8 cellular contexts compared by ENCODE assay signal in the genomic region with DNA sequence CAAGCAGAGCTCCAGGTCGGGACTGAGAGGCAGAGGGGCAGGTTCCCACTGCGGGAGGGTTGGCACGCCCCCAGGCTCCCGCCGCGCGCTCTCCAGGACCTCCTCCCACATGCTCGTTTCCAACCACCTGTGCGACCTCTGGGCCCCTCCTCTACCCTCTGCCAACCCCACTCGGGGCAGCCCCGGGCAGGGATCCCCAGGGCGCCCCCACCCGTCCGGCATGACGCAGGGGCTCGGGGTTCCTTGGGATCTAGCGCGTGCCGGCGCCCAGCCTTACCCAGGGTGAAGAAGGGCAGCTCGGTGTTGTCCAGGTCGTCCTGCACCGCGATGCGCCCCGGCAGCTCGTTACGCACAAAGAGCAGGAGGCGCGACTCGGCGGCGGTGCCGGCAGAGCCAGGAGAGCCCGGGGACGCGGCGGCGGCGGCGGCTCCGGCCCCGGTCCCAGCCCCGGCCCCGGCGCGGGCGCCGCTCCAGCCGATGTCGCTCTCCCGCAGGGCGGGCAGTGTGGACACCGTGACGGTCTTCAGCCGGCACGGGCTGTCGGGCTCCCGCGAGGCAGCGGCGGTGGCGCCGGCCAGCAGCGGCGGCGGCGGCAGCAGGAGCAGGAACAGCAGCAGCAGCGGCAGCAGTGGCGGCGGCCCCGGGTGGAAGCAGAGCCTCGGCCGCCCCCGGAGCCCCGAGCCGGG. TPM values are rescaled to one million over a fixed set of nuclear protein-coding genes. Genes with fewer than 3 reads are reported as not detected.
DNase-seq lines count a peak whose midpoint lies in the region; ATAC-seq and TF ChIP-seq lines count a peak whose summit lies in the region.

No MANE protein-coding gene starts in this region.

- no peak for ATAC-seq in HG03175 (IDR thresholded peaks at IDR 0.05; ENCODE audit: unreplicated experiment)
- ATAC-seq in naive thymus-derived CD8-positive, alpha-beta T cell, result no peak

- POLR2A ChIA-PET in naive thymus-derived CD8-positive, alpha-beta T cell (lab: Charles Lee), result no interaction called here

- DNase-seq in GM12865 (ENCODE audit: low read depth) (peak; percentile 3), NCI-H774 (lab: John Stamatoyannopoulos, UW) (peak; percentile 23), head of caudate nucleus (peak in 39 of 42 donors; percentile 29 to 82 (median 60)), posterior cingulate gyrus (peak; percentile 30 to 91 (median 48)), HCEC 1CT (no peak), T-helper 1 cell (no peak)
- DNase-seq in naive thymus-derived CD8-positive, alpha-beta T cell, result no peak

- peaks cover 0 to 3% (median 1%) of the 10 kb centered on the region in 4 donors for H3K4me1 Mint-ChIP-seq in naive thymus-derived CD8-positive, alpha-beta T cell

- no peak overlapping the region for H3K4me3 ChIP-seq in GM12865 (ENCODE audit: low read depth, low read length)

- H3K27me3 Mint-ChIP-seq in naive thymus-derived CD8-positive, alpha-beta T cell, result peaks cover 13 to 47% (median 37%) of the 10 kb centered on the region in 5 donors

- intact Hi-C loops in head of caudate nucleus (cut with DNase I), result loop anchor here (5.0 to 10.0 kb wide), 2 partner anchors 50 to 337 kb away; no protein-coding TSS in a partner anchor
- intact Hi-C loops in posterior cingulate gyrus (cut with DNase I), result loop anchor here (2.0 to 5.0 kb wide), 2 partner anchors 50 to 73 kb away; no protein-coding TSS in a partner anchor

- H3K9me3 Mint-ChIP-seq in naive thymus-derived CD8-positive, alpha-beta T cell, result peaks cover 0 to 10% (median 0%) of the 10 kb centered on the region in 9 donors

- no peak for TF ChIP-seq CTCF in GM12865 (IDR thresholded peaks at IDR 0.05; ENCODE audit: insufficient read depth, low read depth, low read length, missing control alignments)

- H3K36me3 Mint-ChIP-seq in naive thymus-derived CD8-positive, alpha-beta T cell, result no peaks in the 10 kb centered on the region

- H3K27ac Mint-ChIP-seq in naive thymus-derived CD8-positive, alpha-beta T cell, result no peak overlapping the region

- H3K4me3 Mint-ChIP-seq in naive thymus-derived CD8-positive, alpha-beta T cell, result no peak overlapping the region

RNA-seq across cellular contexts. Expression of a gene that starts 0.5 kb away (rescaled TPM):
- total RNA-seq in naive thymus-derived CD8-positive, alpha-beta T cell, result 1 to 10 TPM; 2.9 to 3.6 TPM
- polyA plus RNA-seq in naive thymus-derived CD8-positive, alpha-beta T cell, result 1 to 10 TPM; 1.2 to 3.8 (median 3.2) TPM

Comparison
In these comparisons a context has a peak if more than half of its experiments do, and no peak if none do; other contexts are left out.
1. DNase-seq: peak in GM12865 (single experiment), NCI-H774 (single experiment), head of caudate nucleus (39 of 42) and posterior cingulate gyrus (10 of 10); none in HCEC 1CT (single experiment), T-helper 1 cell (0 of 5) and naive thymus-derived CD8-positive, alpha-beta T cell (0 of 10).